8 cellular contexts compared by ENCODE assay signal in genomic region chr1:218171302-218171893, GRCh38.
A peak's percentile ranks its signal among the peaks of the same experiment; 100 is the strongest.
DNase-seq lines count a peak whose midpoint lies in the region; ATAC-seq and TF ChIP-seq lines count a peak whose summit lies in the region.

No MANE protein-coding gene starts in this region.

- no peak overlapping the region for H3K4me3 ChIP-seq in liver (ENCODE audit: low read depth in 1 of 3, low read length in 3 of 3)

- DNase-seq in CD14-positive monocyte (ENCODE audit: low spot score) (no peak), NCI-H2081 (lab: John Stamatoyannopoulos, UW) (peak; percentile 38 to 70), astrocyte of the hippocampus (ENCODE audit: low read depth, low spot score) (peak; percentile 60), mucosa of gallbladder (ENCODE audit: low spot score) (no peak)
- no peak for DNase-seq in stimulated activated naive CD4-positive, alpha-beta T cell treated with Interleukin-2 at 50 U/mL for 16 hours (lab: John Stamatoyannopoulos, UW)

- no peak overlapping the region for H3K27ac ChIP-seq in liver (ENCODE audit: low read depth in 1 of 2, low read length in 2 of 2)

- H3K27me3 Mint-ChIP-seq in CD14-positive monocyte (ENCODE audit: low read depth in 3 of 3): peaks cover 13 to 24% (median 16%) of the 10 kb centered on the region in 3 donors

- peaks cover 0 to 1% (median 0%) of the 10 kb centered on the region in 7 donors for H3K9me3 Mint-ChIP-seq in CD14-positive monocyte

- no peaks in the 10 kb centered on the region for H3K36me3 Mint-ChIP-seq in CD14-positive monocyte

- no peaks in the 10 kb centered on the region for H3K4me1 Mint-ChIP-seq in CD14-positive monocyte

- TF ChIP-seq RAD21 in liver (IDR thresholded peaks at IDR 0.05): peak; percentile 83

- ATAC-seq in GM19468 (IDR thresholded peaks at IDR 0.05; ENCODE audit: extremely low read depth, unreplicated experiment): peak; percentile 44
- ATAC-seq in HG03135 (IDR thresholded peaks at IDR 0.05; ENCODE audit: unreplicated experiment): no peak

- TF ChIP-seq CTCF in CD14-positive monocyte (IDR thresholded peaks at IDR 0.05) (peak; percentile 45), liver (IDR thresholded peaks at IDR 0.05; ENCODE audit: low read depth, low read length, missing input control) (peak; percentile 71)

- WGBS in liver: 2% methylated on average over 4 of the region's 4 CpGs

- H3K9ac ChIP-seq in liver (ENCODE audit: low read depth in 1 of 2, low read length in 2 of 2): no peak overlapping the region

- no peak overlapping the region for H3K27ac Mint-ChIP-seq in CD14-positive monocyte

- H3K36me3 ChIP-seq in liver (ENCODE audit: control insufficient read depth in 4 of 4, insufficient read depth in 3 of 4, low read depth in 1 of 4, low read length in 3 of 4): no peaks in the 10 kb centered on the region

- peaks cover 0 to 6% (median 3%) of the 10 kb centered on the region in 4 donors for H3K27me3 ChIP-seq in liver (ENCODE audit: control insufficient read depth in 4 of 4, insufficient read depth in 4 of 4, low read length in 3 of 4)

- no peaks in the 10 kb centered on the region for H3K9me3 ChIP-seq in liver (ENCODE audit: control insufficient read depth in 4 of 4, low read length in 3 of 4)

- intact Hi-C loops in CD14-positive monocyte (cut with micrococcal nuclease): no loop called here

- H3K4me3 Mint-ChIP-seq in CD14-positive monocyte: no peak overlapping the region

- no peaks in the 10 kb centered on the region for H3K4me1 ChIP-seq in liver (ENCODE audit: control insufficient read depth in 4 of 4, insufficient read depth in 4 of 4, low read length in 3 of 4)

TF ChIP-seq in liver, 16 proteins besides CTCF, POLR2A, EP300 and RAD21:
- TF ChIP-seq MAX (IDR thresholded peaks at IDR 0.05): no peak
- TF ChIP-seq GABPA (IDR thresholded peaks at IDR 0.05 in 1 of 2, conservative IDR thresholded peaks at IDR 0.05 in 1 of 2): no peak
- TF ChIP-seq JUND (IDR thresholded peaks at IDR 0.05): no peak
- no peak for TF ChIP-seq SP1 (IDR thresholded peaks at IDR 0.05)
- no peak for TF ChIP-seq EGR1 (IDR thresholded peaks at IDR 0.05; ENCODE audit: low read depth in 2 of 2)
- TF ChIP-seq TAF1 (conservative IDR thresholded peaks at IDR 0.05): no peak
- TF ChIP-seq YY1 (IDR thresholded peaks at IDR 0.05): no peak
- TF ChIP-seq FOXA1 (IDR thresholded peaks at IDR 0.05): no peak
- no peak for TF ChIP-seq RXRA (IDR thresholded peaks at IDR 0.05)
- TF ChIP-seq ATF3 (IDR thresholded peaks at IDR 0.05): no peak
- TF ChIP-seq ZBTB33 (IDR thresholded peaks at IDR 0.05): no peak
- TF ChIP-seq NR2F2 (IDR thresholded peaks at IDR 0.05): no peak
- TF ChIP-seq REST (IDR thresholded peaks at IDR 0.05): no peak
- TF ChIP-seq FOXA2 (IDR thresholded peaks at IDR 0.05): no peak
- TF ChIP-seq HNF4G (IDR thresholded peaks at IDR 0.05): no peak
- no peak for TF ChIP-seq HNF4A (conservative IDR thresholded peaks at IDR 0.05)

Comparison
In these comparisons a context has a peak if more than half of its experiments do, and no peak if none do; other contexts are left out.
1. DNase-seq: peak in NCI-H2081 (2 of 2) and astrocyte of the hippocampus (single experiment); none in CD14-positive monocyte (single experiment), stimulated activated naive CD4-positive, alpha-beta T cell treated with Interleukin-2 at 50 U/mL for 16 hours (single experiment) and mucosa of gallbladder (single experiment).